Comparison of ENCODE assay signal across 20 cellular contexts in the genomic region with DNA sequence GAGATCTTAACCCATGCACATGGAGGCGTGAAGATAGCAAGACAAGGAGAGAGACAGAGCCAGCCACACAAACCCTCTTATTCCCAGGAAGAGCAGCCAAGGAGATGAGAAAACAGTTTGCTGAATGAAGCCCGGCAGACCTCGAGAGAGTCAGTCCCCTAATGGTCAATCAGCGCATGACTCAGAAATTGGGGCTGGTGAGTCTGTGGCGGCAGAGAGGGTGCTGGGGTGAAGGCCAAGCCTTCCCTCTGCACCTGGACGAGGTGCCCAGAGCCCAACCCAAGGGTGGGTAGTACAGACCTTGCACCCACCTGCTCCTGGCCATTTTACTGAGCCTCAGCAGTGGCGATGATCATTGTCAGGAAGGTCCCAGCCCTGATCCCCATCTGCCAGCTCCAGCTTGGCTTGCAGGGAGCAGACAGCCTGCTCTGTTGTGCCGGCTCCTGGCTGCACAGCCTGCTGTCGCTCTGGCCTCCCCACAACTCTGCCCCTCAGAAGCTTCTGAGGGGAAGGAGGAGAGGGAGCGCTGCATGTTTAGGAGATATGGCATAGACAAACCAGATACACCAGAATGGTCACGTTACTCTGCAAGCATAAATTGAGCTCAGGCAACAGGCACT.
A peak's percentile ranks its signal among the peaks of the same experiment; 100 is the strongest.
DNase-seq lines count a peak whose midpoint lies in the region; ATAC-seq and TF ChIP-seq lines count a peak whose summit lies in the region.
"Had no signal": no experiment of that assay in that cellular context is flagged by ENCODE, and none has a peak within 500 bp of the region (broad histone marks: within the 10 kb centered on the region; RNA-seq: fewer than 3 reads in every experiment).

No MANE protein-coding gene starts in this region.

- intact Hi-C loops in Right ventricle myocardium inferior (cut with DNase I): no loop called here

- no peak overlapping the region for H3K4me3 ChIP-seq in cardiac muscle cell
- H3K4me3 ChIP-seq: heart left ventricle, Peyer's patch, right atrium auricular region had no signal

- TF ChIP-seq CTCF in cardiac muscle cell (IDR thresholded peaks at IDR 0.05; ENCODE audit: low read depth, low read length) (no peak), type B pancreatic cell (conservative IDR thresholded peaks at IDR 0.05) (peak; percentile 30)

- no peak overlapping the region for H3K4me3 Mint-ChIP-seq in type B pancreatic cell
- H3K4me3 Mint-ChIP-seq: activated B cell treated with CpG ODN at 0.5 μM for 24 hours; activated naive CD8-positive, alpha-beta T cell treated with anti-CD3 and anti-CD28 coated beads for 36 hours; CD4-positive, CD25-positive, alpha-beta regulatory T cell; T-helper 1 cell treated with Interleukin-12 subunit alpha and Interleukin-12 subunit beta and Interleukin-4 antibody, amounts not matched to agents 30 μg/mL and 1 μg/mL, for 36 hours had no signal

- H3K36me3 Mint-ChIP-seq in type B pancreatic cell: no peaks in the 10 kb centered on the region
- H3K36me3 Mint-ChIP-seq: activated naive CD8-positive, alpha-beta T cell treated with anti-CD3 and anti-CD28 coated beads for 36 hours; CD4-positive, CD25-positive, alpha-beta regulatory T cell had no signal

- no peaks in the 10 kb centered on the region for H3K9me3 ChIP-seq in cardiac muscle cell (ENCODE audit: low read depth)
- H3K9me3 ChIP-seq: heart left ventricle, Peyer's patch, right atrium auricular region had no signal

- ATAC-seq in Right ventricle myocardium inferior (no peak), GM18867 (IDR thresholded peaks at IDR 0.05; ENCODE audit: unreplicated experiment) (no peak), GM21367 (IDR thresholded peaks at IDR 0.05; ENCODE audit: unreplicated experiment) (no peak)
- ATAC-seq: heart left ventricle had no signal

- no peaks in the 10 kb centered on the region for H3K9me3 Mint-ChIP-seq in type B pancreatic cell
- H3K9me3 Mint-ChIP-seq: activated B cell treated with CpG ODN at 0.5 μM for 24 hours; activated naive CD8-positive, alpha-beta T cell treated with anti-CD3 and anti-CD28 coated beads for 36 hours; CD4-positive, CD25-positive, alpha-beta regulatory T cell; T-helper 1 cell treated with Interleukin-12 subunit alpha and Interleukin-12 subunit beta and Interleukin-4 antibody, amounts not matched to agents 30 μg/mL and 1 μg/mL, for 36 hours had no signal

- H3K27ac Mint-ChIP-seq in type B pancreatic cell: no peak overlapping the region
- H3K27ac Mint-ChIP-seq: activated B cell treated with CpG ODN at 0.5 μM for 24 hours; activated naive CD8-positive, alpha-beta T cell treated with anti-CD3 and anti-CD28 coated beads for 36 hours; T-helper 1 cell treated with Interleukin-12 subunit alpha and Interleukin-12 subunit beta and Interleukin-4 antibody, amounts not matched to agents 30 μg/mL and 1 μg/mL, for 36 hours had no signal

- peaks cover 55% of the 10 kb centered on the region for H3K4me1 ChIP-seq in cardiac muscle cell (ENCODE audit: low read depth)
- H3K4me1 ChIP-seq: Peyer's patch, right atrium auricular region had no signal

- peaks cover 7% of the 10 kb centered on the region for H3K27me3 Mint-ChIP-seq in type B pancreatic cell
- H3K27me3 Mint-ChIP-seq: activated B cell treated with CpG ODN at 0.5 μM for 24 hours; activated naive CD8-positive, alpha-beta T cell treated with anti-CD3 and anti-CD28 coated beads for 36 hours; CD4-positive, CD25-positive, alpha-beta regulatory T cell had no signal

- H3K36me3 ChIP-seq in cardiac muscle cell: no peaks in the 10 kb centered on the region
- H3K36me3 ChIP-seq: heart left ventricle, Peyer's patch, right atrium auricular region had no signal

- no peak for DNase-seq in cardiac muscle cell (ENCODE audit: low read depth in 1 of 2, low spot score in 1 of 2)
- DNase-seq in Right ventricle myocardium inferior (ENCODE audit: missing footprints): no peak
- DNase-seq in RPMI7951 (ENCODE audit: low read depth): peak; percentile 11
- peak; percentile 50 for DNase-seq in globus pallidus (ENCODE audit: low spot score)
- no peak for DNase-seq in type B pancreatic cell (ENCODE audit: extremely low spot score, unreplicated experiment)
- no peak for DNase-seq in SW 1271 (lab: John Stamatoyannopoulos, UW)
- DNase-seq: ACHN; activated B cell treated with CpG ODN at 0.5 μM for 24 hours; activated naive CD8-positive, alpha-beta T cell treated with anti-CD3 and anti-CD28 coated beads for 36 hours; CD4-positive, CD25-positive, alpha-beta regulatory T cell; effector memory CD4-positive, alpha-beta T cell; heart left ventricle; mammary epithelial cell; NCI-H69; Peyer's patch; stimulated activated CD4-positive, alpha-beta T cell treated with anti-CD3 and anti-CD28 coated beads, Interleukin-1b, Interleukin-23, amount 100 ng/mL, for 48 hours had no signal

- peak overlapping the region; percentile 1 for H3K27ac ChIP-seq in cardiac muscle cell
- H3K27ac ChIP-seq: heart left ventricle, Peyer's patch, right atrium auricular region had no signal

- peaks cover 49% of the 10 kb centered on the region for H3K4me1 Mint-ChIP-seq in type B pancreatic cell (ENCODE audit: unreplicated experiment)
- H3K4me1 Mint-ChIP-seq: CD4-positive, CD25-positive, alpha-beta regulatory T cell had no signal

- H3K27me3 ChIP-seq in cardiac muscle cell: no peaks in the 10 kb centered on the region
- H3K27me3 ChIP-seq: heart left ventricle, Peyer's patch, right atrium auricular region had no signal

Comparison
In these comparisons a context has a peak if more than half of its experiments do, and no peak if none do; other contexts are left out.
1. DNase-seq: peak in RPMI7951 (single experiment) and globus pallidus (single experiment); none in cardiac muscle cell (0 of 2), Right ventricle myocardium inferior (single experiment), type B pancreatic cell (single experiment) and SW 1271 (0 of 2).